In genomic region chr6:41771058-41771983, GRCh38 we compare ENCODE assay signal across 15 cellular contexts. TPM values are rescaled to one million over a fixed set of nuclear protein-coding genes. Genes with fewer than 3 reads are reported as not detected.
A peak's percentile ranks its signal among the peaks of the same experiment; 100 is the strongest.
DNase-seq lines count a peak whose midpoint lies in the region; TF ChIP-seq lines count a peak whose summit lies in the region.
"Had no signal": no experiment of that assay in that cellular context is flagged by ENCODE, and none has a peak within 500 bp of the region (broad histone marks: within the 10 kb centered on the region; RNA-seq: fewer than 3 reads in every experiment).

No MANE protein-coding gene starts in this region.

- H3K9me3 ChIP-seq in osteoblast (ENCODE audit: low read depth, low read length): no peaks in the 10 kb centered on the region
- H3K9me3 ChIP-seq: BE2C had no signal

- H3K79me2 ChIP-seq in osteoblast (ENCODE audit: insufficient read depth, low read length): no peaks in the 10 kb centered on the region

- H3K27me3 ChIP-seq in H7 (ENCODE audit: control insufficient read depth, insufficient read depth, low read length) (no peaks in the 10 kb centered on the region), osteoblast (ENCODE audit: insufficient read depth, low read length) (no peaks in the 10 kb centered on the region)
- H3K27me3 ChIP-seq: BE2C had no signal

- no peak for TF ChIP-seq CTCF in chondrocyte (IDR thresholded peaks at IDR 0.05)
- no peak for TF ChIP-seq CTCF in osteoblast (IDR thresholded peaks at IDR 0.05; ENCODE audit: extremely low read depth, low read depth, low read length)

- DNase-seq in H7: peak; percentile 33
- DNase-seq in chondrocyte (ENCODE audit: low spot score): peak; percentile 66
- DNase-seq in osteoblast (ENCODE audit: insufficient read length, low spot score, missing footprints): peak; percentile 68
- no peak for DNase-seq in NAMALWA (ENCODE audit: low spot score)
- no peak for DNase-seq in DMS53 treated with DMSO at 0.1 percent for 48 hours (lab: John Stamatoyannopoulos, UW; ENCODE audit: unreplicated experiment)
- DNase-seq: BE2C; CD4-positive, alpha-beta memory T cell; DMS79 treated with DMSO at 0.1 percent for 48 hours; EL; HCEC 1CT; HFFc6; KBM-7 had no signal

- no peak overlapping the region for H2AFZ ChIP-seq in osteoblast (ENCODE audit: low read length)
- H2AFZ ChIP-seq: GM23338 had no signal

- no peak overlapping the region for H3K4me2 ChIP-seq in osteoblast (ENCODE audit: insufficient read depth, low read length)
- H3K4me2 ChIP-seq: GM23338 had no signal

- H4K20me1 ChIP-seq in osteoblast (ENCODE audit: insufficient read depth, low read length): peaks cover 5% of the 10 kb centered on the region

- H3K36me3 ChIP-seq in H7 (replicated peaks; ENCODE audit: control insufficient read depth, insufficient read depth, low read length): peaks cover 7% of the 10 kb centered on the region
- peaks cover 38% of the 10 kb centered on the region for H3K36me3 ChIP-seq in osteoblast (ENCODE audit: insufficient read depth, low read length)
- H3K36me3 ChIP-seq: BE2C had no signal

- no peak overlapping the region for H3K4me3 ChIP-seq in H7 (ENCODE audit: insufficient read depth, low read depth, low read length)
- H3K4me3 ChIP-seq in osteoblast (ENCODE audit: insufficient read depth, low read length): no peak overlapping the region
- H3K4me3 ChIP-seq: GM23338 had no signal

- no peak overlapping the region for H3K27ac Mint-ChIP-seq in chondrocyte (ENCODE audit: unreplicated experiment)
- H3K27ac Mint-ChIP-seq: GM23338, HFFc6 had no signal

- peaks cover 24% of the 10 kb centered on the region for H3K36me3 Mint-ChIP-seq in chondrocyte (ENCODE audit: low read depth)

- H3K27me3 Mint-ChIP-seq in chondrocyte (ENCODE audit: low read depth): no peaks in the 10 kb centered on the region
- H3K27me3 Mint-ChIP-seq: CD4-positive, alpha-beta memory T cell had no signal

- no peak overlapping the region for H3K27ac ChIP-seq in osteoblast (ENCODE audit: low read depth, low read length)
- H3K27ac ChIP-seq: C4-2B, HL-60 had no signal

- no peaks in the 10 kb centered on the region for H3K9me3 Mint-ChIP-seq in chondrocyte (ENCODE audit: low read depth)
- H3K9me3 Mint-ChIP-seq: CD4-positive, alpha-beta memory T cell; GM23338; HFFc6 had no signal

- H3K4me1 Mint-ChIP-seq in chondrocyte (ENCODE audit: low read depth): peaks cover 15% of the 10 kb centered on the region
- H3K4me1 Mint-ChIP-seq: CD4-positive, alpha-beta memory T cell had no signal

- H3K4me3 Mint-ChIP-seq in chondrocyte (ENCODE audit: unreplicated experiment): no peak overlapping the region
- H3K4me3 Mint-ChIP-seq: CD4-positive, alpha-beta memory T cell; GM23338; HFFc6 had no signal

- H3K4me1 ChIP-seq in osteoblast (ENCODE audit: insufficient read depth, low read length): peaks cover 6% of the 10 kb centered on the region

RNA-seq across cellular contexts. Expression of gene FRS3, which starts 8.4 kb away (rescaled TPM):
- total RNA-seq in H7 (2014; rRNA removed; shearing (Covaris generic)): 2.2 and 4.2 TPM in 2 replicates
- total RNA-seq in chondrocyte (3.0 to 3.8 TPM (median 3.3 TPM) in 3 replicates), osteoblast (1.5 and 1.8 TPM in 2 replicates)

RNA-seq across cellular contexts. Expression of gene PRICKLE4, which starts 9.3 kb away (rescaled TPM):
- total RNA-seq in H7 (2014; rRNA removed; shearing (Covaris generic)): not detected in 2 replicates
- total RNA-seq in chondrocyte (3.1 to 5.9 TPM (median 3.6 TPM) in 3 replicates), osteoblast (0.59 TPM in 1 of 2 replicates, not detected in the other)
- total RNA-seq: CD4-positive, alpha-beta memory T cell had no signal

RNA-seq across cellular contexts. Expression of gene TOMM6, which starts 16.2 kb away (rescaled TPM):
- total RNA-seq in H7 (2014; rRNA removed; shearing (Covaris generic)): 81.3 and 84.2 TPM in 2 replicates
- 96.1 to 129 TPM (median 97.6 TPM) in 3 replicates for total RNA-seq in chondrocyte
- 37.4 and 54.6 TPM in 2 replicates for total RNA-seq in osteoblast

RNA-seq across cellular contexts. Expression of gene PGC, which starts 24.1 kb away (rescaled TPM):
- total RNA-seq in H7 (2014; rRNA removed; shearing (Covaris generic)): not detected in 2 replicates
- total RNA-seq in chondrocyte: not detected in 3 replicates
- total RNA-seq in osteoblast: not detected in 2 replicates
- total RNA-seq: CD4-positive, alpha-beta memory T cell; GM23338; HFFc6 had no signal

RNA-seq across cellular contexts. Expression of gene TFEB, which starts 35.9 kb away (rescaled TPM):
- 1.4 and 1.6 TPM in 2 replicates for total RNA-seq in H7 (2014; rRNA removed; shearing (Covaris generic))
- total RNA-seq in chondrocyte (10.7 to 12.4 TPM (median 11.6 TPM) in 3 replicates), osteoblast (5.1 and 5.6 TPM in 2 replicates)

Comparison
In these comparisons a context has a peak if more than half of its experiments do, and no peak if none do; other contexts are left out.
1. DNase-seq: peak in H7 (single experiment), chondrocyte (single experiment) and osteoblast (single experiment); none in NAMALWA (single experiment) and DMS53 treated with DMSO at 0.1 percent for 48 hours (single experiment).